8 cellular contexts compared by ENCODE assay signal in genomic region chr1:27575861-27576331, GRCh38. TPM values are rescaled to one million over a fixed set of nuclear protein-coding genes. Genes with fewer than 3 reads are reported as not detected.
A peak's percentile ranks its signal among the peaks of the same experiment; 100 is the strongest.
DNase-seq lines count a peak whose midpoint lies in the region; ATAC-seq and TF ChIP-seq lines count a peak whose summit lies in the region.

No MANE protein-coding gene starts in this region.

- DNase-seq in AG08395 (ENCODE audit: low spot score) (peak; percentile 79), GM23338 (ENCODE audit: low spot score) (peak; percentile 85), ascending aorta (ENCODE audit: low spot score in 2 of 2) (peak in 1 of 2 donors; percentile 90), hippocampal formation (lab: John Stamatoyannopoulos, UW) (peak; percentile 31 to 52), sciatic nerve (ENCODE audit: low spot score) (peak; percentile 75)
- DNase-seq in activated CD8-positive, alpha-beta T cell treated with anti-CD3 and anti-CD28 coated beads for 36 hours = no peak

- intact Hi-C loops in ascending aorta (cut with DNase I) (loop anchor here (1.0 to 2.0 kb wide), 2 partner anchors 19 to 23 kb away; no protein-coding TSS in a partner anchor), sciatic nerve (cut with DNase I) (no loop called here)
- intact Hi-C loops in activated CD8-positive, alpha-beta T cell treated with anti-CD3 and anti-CD28 coated beads for 36 hours (cut with micrococcal nuclease) = no loop called here

- H2AFZ ChIP-seq in GM23338 = 0 out of 2 replicates have a peak overlapping the region, but pooled peaks have one; percentile 32

- peak overlapping the region; percentile 65 for H3K4me3 ChIP-seq in GM23338
- H3K4me3 ChIP-seq in ascending aorta = peak overlapping the region; percentile 52 to 64

- H4K20me1 ChIP-seq in GM23338 (replicated peaks; ENCODE audit: insufficient read depth) = peaks cover 3% of the 10 kb centered on the region; the same call in 1 of the 2 replicates

- H3K4me2 ChIP-seq in GM23338 = peak overlapping the region; percentile 92

- peak; percentile 55 for ATAC-seq in GM23338
- peak; percentile 57 for ATAC-seq in sciatic nerve
- no peak for ATAC-seq in HG03432 (IDR thresholded peaks at IDR 0.05; ENCODE audit: unreplicated experiment)
- no peak for ATAC-seq in GM21390 (IDR thresholded peaks at IDR 0.05; ENCODE audit: unreplicated experiment)
- no peak for ATAC-seq in activated CD8-positive, alpha-beta T cell treated with anti-CD3 and anti-CD28 coated beads for 36 hours

- H3K9me3 ChIP-seq in ascending aorta = no peaks in the 10 kb centered on the region

- no peaks in the 10 kb centered on the region; the same call in 2 of the 3 replicates for H3K9me3 Mint-ChIP-seq in GM23338
- H3K9me3 Mint-ChIP-seq in activated CD8-positive, alpha-beta T cell treated with anti-CD3 and anti-CD28 coated beads for 36 hours = no peaks in the 10 kb centered on the region

- H3K27ac ChIP-seq in GM23338 (ENCODE audit: low read depth) = peak overlapping the region; percentile 55; the same call in 1 of the 2 replicates
- peak overlapping the region; percentile 93 to 96 for H3K27ac ChIP-seq in ascending aorta

- H3K36me3 ChIP-seq in GM23338 (ENCODE audit: insufficient read depth) (no peaks in the 10 kb centered on the region), ascending aorta (no peaks in the 10 kb centered on the region)

- H3K4me1 Mint-ChIP-seq in GM23338 = peaks cover 48% of the 10 kb centered on the region
- peaks cover 18% of the 10 kb centered on the region for H3K4me1 Mint-ChIP-seq in activated CD8-positive, alpha-beta T cell treated with anti-CD3 and anti-CD28 coated beads for 36 hours (ENCODE audit: low read depth)

- H3K27ac Mint-ChIP-seq in GM23338 = no peak overlapping the region
- no peak overlapping the region for H3K27ac Mint-ChIP-seq in activated CD8-positive, alpha-beta T cell treated with anti-CD3 and anti-CD28 coated beads for 36 hours

- H3F3A ChIP-seq in GM23338 (replicated peaks; ENCODE audit: low read depth) = peaks cover 48% of the 10 kb centered on the region

- CTCF ChIA-PET in activated CD8-positive, alpha-beta T cell treated with anti-CD3 and anti-CD28 coated beads for 36 hours (lab: Charles Lee) = interaction anchor here (0.9 to 15.1 kb wide), 4 partner anchors 12 to 164 kb away, joined by 3 to 178 read pairs (median 4); no protein-coding TSS in a partner anchor

- TF ChIP-seq CTCF in GM23338 (conservative IDR thresholded peaks at IDR 0.05; ENCODE audit: low read depth in 2 of 2) = peak in 1 of 2 experiments; percentile 37; a peak in 2 of 4 replicates
- peak; percentile 15 to 40 (median 30) for TF ChIP-seq CTCF in ascending aorta (IDR thresholded peaks at IDR 0.05)
- TF ChIP-seq CTCF in activated CD8-positive, alpha-beta T cell treated with anti-CD3 and anti-CD28 coated beads for 36 hours (IDR thresholded peaks at IDR 0.05) = no peak

- no peaks in the 10 kb centered on the region for H3K9me2 ChIP-seq in GM23338 (ENCODE audit: insufficient read depth)

- POLR2A ChIA-PET in activated CD8-positive, alpha-beta T cell treated with anti-CD3 and anti-CD28 coated beads for 36 hours (lab: Charles Lee) = interaction anchor here (1.3 kb wide), 1 partner anchor 60 kb away, joined by 3 read pairs; no protein-coding TSS in a partner anchor

- H3K36me3 Mint-ChIP-seq in GM23338 (ENCODE audit: low read depth) = no peaks in the 10 kb centered on the region
- H3K36me3 Mint-ChIP-seq in activated CD8-positive, alpha-beta T cell treated with anti-CD3 and anti-CD28 coated beads for 36 hours (ENCODE audit: low read depth) = no peaks in the 10 kb centered on the region

- peaks cover 31% of the 10 kb centered on the region for H3K79me2 ChIP-seq in GM23338 (replicated peaks; ENCODE audit: insufficient read depth)

- H3K27me3 ChIP-seq in GM23338 (ENCODE audit: insufficient read depth) (no peaks in the 10 kb centered on the region), ascending aorta (no peaks in the 10 kb centered on the region)

- H3K4me1 ChIP-seq in GM23338 (ENCODE audit: insufficient read depth) (peaks cover 39% of the 10 kb centered on the region), ascending aorta (peaks cover 56 to 73% of the 10 kb centered on the region in 2 donors)

- H3K4me3 Mint-ChIP-seq in GM23338 = peak overlapping the region; percentile 50
- H3K4me3 Mint-ChIP-seq in activated CD8-positive, alpha-beta T cell treated with anti-CD3 and anti-CD28 coated beads for 36 hours = no peak overlapping the region

- H3K27me3 Mint-ChIP-seq in GM23338 (ENCODE audit: insufficient read depth, low read depth, poor library complexity) = peaks cover 9% of the 10 kb centered on the region
- H3K27me3 Mint-ChIP-seq in activated CD8-positive, alpha-beta T cell treated with anti-CD3 and anti-CD28 coated beads for 36 hours = peaks cover 4% of the 10 kb centered on the region

TF ChIP-seq in GM23338, 12 proteins besides CTCF, POLR2A, EP300 and RAD21:
- no peak for TF ChIP-seq ZNF331 (CRISPR knock-in tag; IDR thresholded peaks at IDR 0.05; ENCODE audit: low read depth)
- peak; percentile 9; the same call in 1 of the 2 replicates for TF ChIP-seq CREB1 (CRISPR knock-in tag; IDR thresholded peaks at IDR 0.05; ENCODE audit: low read depth)
- TF ChIP-seq POLR2AphosphoS5 (IDR thresholded peaks at IDR 0.05; ENCODE audit: low read depth) = peak; percentile 19; the same call in 1 of the 2 replicates

RNA-seq across cellular contexts. Expression of gene AHDC1, which starts 28.0 kb away (rescaled TPM):
- total RNA-seq in GM23338 (2014; rRNA removed; shearing (Covaris generic)) = 19.1 and 22.2 TPM in 2 replicates
- 6.8 and 8.3 TPM in 2 replicates for polyA plus RNA-seq in GM23338 (2016; fragmentation: Nextera tagmentation; extraction: Ambion mirVana)
- total RNA-seq in ascending aorta (205 TPM), sciatic nerve (61.9 TPM)
- total RNA-seq in activated CD8-positive, alpha-beta T cell treated with anti-CD3 and anti-CD28 coated beads for 36 hours = 10 to 100 TPM; 26.3 to 27.6 TPM

RNA-seq across cellular contexts. Expression of gene FGR, which starts 59.1 kb away (rescaled TPM):
- 0.16 and 0.56 TPM in 2 replicates for total RNA-seq in GM23338 (2014; rRNA removed; shearing (Covaris generic))
- 0.42 and 0.53 TPM in 2 replicates for polyA plus RNA-seq in GM23338 (2016; fragmentation: Nextera tagmentation; extraction: Ambion mirVana)
- total RNA-seq in ascending aorta (10.4 TPM), sciatic nerve (15.3 TPM)
- under 1 TPM; 0.51 to 0.56 TPM for total RNA-seq in activated CD8-positive, alpha-beta T cell treated with anti-CD3 and anti-CD28 coated beads for 36 hours

Comparison
In these comparisons a context has a peak if more than half of its experiments do, and no peak if none do; other contexts are left out.
1. ATAC-seq: peak in GM23338 (single experiment) and sciatic nerve (single experiment); none in HG03432 (single experiment), GM21390 (single experiment) and activated CD8-positive, alpha-beta T cell treated with anti-CD3 and anti-CD28 coated beads for 36 hours (single experiment).